In genomic region chr11:93741094-93741881, GRCh38 we compare ENCODE assay signal across 8 cellular contexts. TPM values are rescaled to one million over a fixed set of nuclear protein-coding genes. Genes with fewer than 3 reads are reported as not detected.
DNase-seq lines count a peak whose midpoint lies in the region; ATAC-seq and TF ChIP-seq lines count a peak whose summit lies in the region.

Gene C11orf54 (plus strand): TSS chr11:93741672. CDS start chr11:93747394, 5,722 bp downstream.
Gene TAF1D (minus strand): TSS chr11:93741495. CDS start chr11:93739304, 2,191 bp downstream.

- H3K4me3 ChIP-seq in BJ (ENCODE audit: low read depth, low read length) (peak within 1 kb of the TSS; percentile 82), colonic mucosa (peak within 1 kb of the TSS; percentile 78)

- ATAC-seq in HG03460 (IDR thresholded peaks at IDR 0.05; ENCODE audit: unreplicated experiment) (peak; percentile 81), left colon (peak; percentile 90)

- intact Hi-C loops in colonic mucosa (cut with DNase I) (no loop called here), left colon (cut with DNase I, micrococcal nuclease) (loop anchor here in 1 of 2 donors (5.0 kb wide), 1 partner anchor 41 kb away; the partner anchor contains the start of gene MED17)

- POLR2A ChIA-PET in BJ (lab: Charles Lee): interaction anchor here (0.6 to 0.7 kb wide), 4 partner anchors 151 to 1191 kb away, joined by 3 to 14 read pairs (median 4); no protein-coding TSS in a partner anchor

- H3K27me3 ChIP-seq in BJ (ENCODE audit: control insufficient read depth, insufficient read depth, low read length): no peaks in the 10 kb centered on the region
- no peaks in the 10 kb centered on the region for H3K27me3 ChIP-seq in colonic mucosa

- H3K27ac ChIP-seq in colonic mucosa: peak within 1 kb of the TSS; percentile 95

- peak within 1 kb of the TSS; percentile 92 to 98 for H3K9ac ChIP-seq in colonic mucosa (ENCODE audit: low read depth in 2 of 2, low read length in 2 of 2)

- CTCF ChIA-PET in BJ (lab: Yijun Ruan, JAX): interaction anchor here (0.6 to 1.6 kb wide), 3 partner anchors 9 to 20 kb away, joined by 3 to 4 read pairs (median 3); no protein-coding TSS in a partner anchor

- TF ChIP-seq CTCF in BJ (IDR thresholded peaks at IDR 0.05; ENCODE audit: insufficient read depth, low read depth, low read length): 0 out of 2 replicates have a peak, but pooled peaks have one; percentile 5
- no peak for TF ChIP-seq CTCF in colonic mucosa (IDR thresholded peaks at IDR 0.05)

- no peaks in the 10 kb centered on the region for H3K9me3 ChIP-seq in colonic mucosa

- H3K4me1 ChIP-seq in colonic mucosa: peaks cover 21% of the 10 kb centered on the region

- H3K36me3 ChIP-seq in BJ (ENCODE audit: control insufficient read depth, insufficient read depth, low read length): peaks cover 9% of the 10 kb centered on the region
- peaks cover 12% of the 10 kb centered on the region for H3K36me3 ChIP-seq in colonic mucosa

- DNase-seq in BJ (ENCODE audit: low read depth): peak; percentile 87
- peak; percentile 64 for DNase-seq in GM19240 (ENCODE audit: insufficient read length, low spot score)
- DNase-seq in NCI-H526 (lab: John Stamatoyannopoulos, UW): peak; percentile 99 to 100
- peak; percentile 97 for DNase-seq in activated CD4-positive, alpha-beta T cell treated with anti-CD3 and anti-CD28 coated beads for 48 hours
- peak; percentile 99 for DNase-seq in colonic mucosa
- DNase-seq in left colon: peak; percentile 98
- peak; percentile 96 for DNase-seq in stimulated activated CD4-positive, alpha-beta T cell treated with anti-CD3 and anti-CD28 coated beads, Interleukin-1b, Interleukin-23, amount 100 ng/mL, for 48 hours

RNA-seq across cellular contexts. Expression of gene C11orf54, which starts in this region (rescaled TPM):
- polyA plus RNA-seq in BJ (2011; rRNA removed): 6.8 and 10.8 TPM in 2 replicates
- polyA minus RNA-seq in BJ (2011; rRNA and poly(A)+ RNA removed): 2.7 and 3.2 TPM in 2 replicates
- total RNA-seq in colonic mucosa: 10 to 100 TPM; 37.1 to 59.4 TPM
- total RNA-seq in left colon: 10 to 100 TPM; 52.7 to 61.4 TPM

RNA-seq across cellular contexts. Expression of gene TAF1D, which starts in this region (rescaled TPM):
- 32.8 and 87.6 TPM in 2 replicates for polyA plus RNA-seq in BJ (2011; rRNA removed)
- polyA minus RNA-seq in BJ (2011; rRNA and poly(A)+ RNA removed): 34.7 and 38.1 TPM in 2 replicates
- total RNA-seq in colonic mucosa: 100 to 1,000 TPM in 1 of 2 donors, 10 to 100 TPM in 1; 73.7 to 100 TPM
- 10 to 100 TPM; 71.5 to 80.6 TPM for total RNA-seq in left colon

Comparison
In these comparisons a context has a peak if more than half of its experiments do, and no peak if none do; other contexts are left out.
1. Peak in every context shown above with its lines: DNase-seq, ATAC-seq, H3K4me3 ChIP-seq and H3K27ac ChIP-seq.